11 cellular contexts compared by ENCODE assay signal in genomic region chr3:112378989-112379692, GRCh38. TPM values are rescaled to one million over a fixed set of nuclear protein-coding genes. Genes with fewer than 3 reads are reported as not detected.
DNase-seq lines count a peak whose midpoint lies in the region; ATAC-seq, FAIRE-seq and TF ChIP-seq lines count a peak whose summit lies in the region.
"Had no signal": no experiment of that assay in that cellular context is flagged by ENCODE, and none has a peak within 500 bp of the region (broad histone marks: within the 10 kb centered on the region; RNA-seq: fewer than 3 reads in every experiment).

No MANE protein-coding gene starts in this region.

- ATAC-seq in naive thymus-derived CD4-positive, alpha-beta T cell = peak; percentile 76
- no peak for ATAC-seq in HG03571 (IDR thresholded peaks at IDR 0.05; ENCODE audit: unreplicated experiment)
- ATAC-seq: activated CD8-positive, alpha-beta T cell treated with anti-CD3 and anti-CD28 coated beads, Interleukin-2, amount 10 ng/mL, durations not matched to agents 7 days and 5 days had no signal

- no peaks in the 10 kb centered on the region for H3K27me3 Mint-ChIP-seq in naive thymus-derived CD4-positive, alpha-beta T cell

- H3K9me2 ChIP-seq in OCI-LY7 (ENCODE audit: insufficient read depth, low read length) = no peaks in the 10 kb centered on the region

- H4K20me1 ChIP-seq in BLaER1 treated with 17β-estradiol and CSF1 and Interleukin-3, amounts not matched to agents 10 nM and 100 nM = no peaks in the 10 kb centered on the region
- no peaks in the 10 kb centered on the region for H4K20me1 ChIP-seq in OCI-LY7 (ENCODE audit: insufficient read depth, low read length)

- H3K4me2 ChIP-seq in BLaER1 treated with 17β-estradiol and CSF1 and Interleukin-3, amounts not matched to agents 10 nM and 100 nM = peak overlapping the region; percentile 28 to 62 (median 53); a peak in 21 of 22 replicates
- H3K4me2 ChIP-seq in OCI-LY7 (ENCODE audit: low read length) = no peak overlapping the region
- H3K4me2 ChIP-seq: PC-9 had no signal

- FAIRE-seq in bronchial epithelial cell (lab: Jason Lieb, UNC) (no peak), HTR-8/SVneo (lab: Jason Lieb, UNC) (no peak)
- FAIRE-seq: pancreas had no signal

- peaks cover 0 to 3% (median 0%) of the 10 kb centered on the region in 11 donors for H3K9me3 Mint-ChIP-seq in naive thymus-derived CD4-positive, alpha-beta T cell

- peaks cover 0 to 29% (median 15%) of the 10 kb centered on the region in 11 experiments; a peak in 14 of 22 replicates for H3K9me3 ChIP-seq in BLaER1 treated with 17β-estradiol and CSF1 and Interleukin-3, amounts not matched to agents 10 nM and 100 nM (replicated peaks in 1 of 11)
- no peaks in the 10 kb centered on the region for H3K9me3 ChIP-seq in naive thymus-derived CD4-positive, alpha-beta T cell (ENCODE audit: control insufficient read depth in 2 of 3, low read length in 3 of 3)
- H3K9me3 ChIP-seq in OCI-LY7 (ENCODE audit: low read length) = no peaks in the 10 kb centered on the region
- H3K9me3 ChIP-seq: pancreas had no signal

- H3K4me3 ChIP-seq in BLaER1 treated with 17β-estradiol and CSF1 and Interleukin-3, amounts not matched to agents 10 nM and 100 nM = no peak overlapping the region
- no peak overlapping the region for H3K4me3 ChIP-seq in bronchial epithelial cell (ENCODE audit: low read depth, low read length)
- no peak overlapping the region for H3K4me3 ChIP-seq in naive thymus-derived CD4-positive, alpha-beta T cell (ENCODE audit: low read length)
- no peak overlapping the region for H3K4me3 ChIP-seq in OCI-LY7 (ENCODE audit: low read depth, low read length, poor library complexity, severe bottlenecking)
- H3K4me3 ChIP-seq: pancreas, PC-9 had no signal

- H3K36me3 Mint-ChIP-seq in naive thymus-derived CD4-positive, alpha-beta T cell = peaks cover 0 to 9% (median 0%) of the 10 kb centered on the region in 5 donors

- POLR2A ChIA-PET in naive thymus-derived CD4-positive, alpha-beta T cell (lab: Charles Lee) = no interaction called here
- POLR2A ChIA-PET in OCI-LY7 (lab: Charles Lee) = no interaction called here

- H3K4me3 Mint-ChIP-seq in naive thymus-derived CD4-positive, alpha-beta T cell = no peak overlapping the region
- H3K4me3 Mint-ChIP-seq: activated CD8-positive, alpha-beta T cell treated with anti-CD3 and anti-CD28 coated beads, Interleukin-2, amount 10 ng/mL, durations not matched to agents 7 days and 5 days had no signal

- TF ChIP-seq CTCF in bronchial epithelial cell (IDR thresholded peaks at IDR 0.05; ENCODE audit: insufficient read depth, low read length, severe bottlenecking) = no peak
- TF ChIP-seq CTCF in OCI-LY7 (conservative IDR thresholded peaks at IDR 0.05; ENCODE audit: low read length) = no peak

- no peaks in the 10 kb centered on the region for H3K27me3 ChIP-seq in BLaER1 treated with 17β-estradiol and CSF1 and Interleukin-3, amounts not matched to agents 10 nM and 100 nM
- no peaks in the 10 kb centered on the region for H3K27me3 ChIP-seq in bronchial epithelial cell (ENCODE audit: control insufficient read depth, insufficient read depth, low read length)
- H3K27me3 ChIP-seq in naive thymus-derived CD4-positive, alpha-beta T cell (ENCODE audit: control insufficient read depth in 2 of 2, insufficient read depth in 2 of 2, low read length in 2 of 2) = no peaks in the 10 kb centered on the region
- H3K27me3 ChIP-seq: pancreas had no signal

- peak; percentile 94 for DNase-seq in MV-4-11 (lab: John Stamatoyannopoulos, UW)
- peak; percentile 99 for DNase-seq in bronchial epithelial cell (ENCODE audit: low read depth)
- DNase-seq in naive thymus-derived CD4-positive, alpha-beta T cell = no peak
- DNase-seq in HTR-8/SVneo (ENCODE audit: insufficient read length, low spot score) = no peak
- DNase-seq in cerebellum (ENCODE audit: low spot score) = no peak
- DNase-seq in OCI-LY7 (ENCODE audit: low spot score) = no peak
- DNase-seq: activated CD8-positive, alpha-beta T cell treated with anti-CD3 and anti-CD28 coated beads, Interleukin-2, amount 10 ng/mL, durations not matched to agents 7 days and 5 days; pancreas; PC-9 had no signal

- intact Hi-C loops in naive thymus-derived CD4-positive, alpha-beta T cell (cut with micrococcal nuclease) = no loop called here
- intact Hi-C loops in OCI-LY7 (cut with micrococcal nuclease; ENCODE audit: unreplicated experiment) = no loop called here

- peaks cover 9 to 20% (median 16%) of the 10 kb centered on the region in 7 donors for H3K4me1 Mint-ChIP-seq in naive thymus-derived CD4-positive, alpha-beta T cell

- H3K27ac Mint-ChIP-seq in naive thymus-derived CD4-positive, alpha-beta T cell = peak overlapping the region in 1 of 9 donors; percentile 2
- H3K27ac Mint-ChIP-seq: activated CD8-positive, alpha-beta T cell treated with anti-CD3 and anti-CD28 coated beads, Interleukin-2, amount 10 ng/mL, durations not matched to agents 7 days and 5 days had no signal

- BruUV-seq in OCI-LY7 (replicated peaks; lab: Mats Ljungman, UMichigan) = no TSS peak

- H3K36me3 ChIP-seq in BLaER1 treated with 17β-estradiol and CSF1 and Interleukin-3, amounts not matched to agents 10 nM and 100 nM = no peaks in the 10 kb centered on the region
- H3K36me3 ChIP-seq in bronchial epithelial cell (ENCODE audit: control insufficient read depth, insufficient read depth, low read length) (no peaks in the 10 kb centered on the region), OCI-LY7 (ENCODE audit: insufficient read depth, low read length) (no peaks in the 10 kb centered on the region)
- H3K36me3 ChIP-seq in naive thymus-derived CD4-positive, alpha-beta T cell (ENCODE audit: control insufficient read depth in 2 of 3, insufficient read depth in 3 of 3, low read length in 3 of 3) = no peaks in the 10 kb centered on the region
- H3K36me3 ChIP-seq: pancreas had no signal

- H3K79me2 ChIP-seq in OCI-LY7 (ENCODE audit: insufficient read depth, low read depth, low read length) = no peaks in the 10 kb centered on the region

- peaks cover 37 to 55% (median 46%) of the 10 kb centered on the region in 10 experiments for H3K4me1 ChIP-seq in BLaER1 treated with 17β-estradiol and CSF1 and Interleukin-3, amounts not matched to agents 10 nM and 100 nM
- no peaks in the 10 kb centered on the region for H3K4me1 ChIP-seq in naive thymus-derived CD4-positive, alpha-beta T cell (ENCODE audit: control insufficient read depth in 2 of 2, insufficient read depth in 2 of 2, low read length in 2 of 2)
- peaks cover under 1% of the 10 kb centered on the region for H3K4me1 ChIP-seq in OCI-LY7 (ENCODE audit: insufficient read depth, low read length, poor library complexity, severe bottlenecking)

- H3K9ac ChIP-seq in BLaER1 treated with 17β-estradiol and CSF1 and Interleukin-3, amounts not matched to agents 10 nM and 100 nM = peak overlapping the region in 3 of 11 experiments; percentile 4 to 43 (median 23); a peak in 3 of 22 replicates

- CTCF ChIA-PET in naive thymus-derived CD4-positive, alpha-beta T cell (lab: Charles Lee) = no interaction called here
- CTCF ChIA-PET in OCI-LY7 (lab: Charles Lee; ENCODE audit: unreplicated experiment) = no interaction called here

- H2AFZ ChIP-seq in OCI-LY7 (ENCODE audit: low read length) = no peak overlapping the region
- H2AFZ ChIP-seq: PC-9 had no signal

- H3K27ac ChIP-seq in BLaER1 treated with 17β-estradiol and CSF1 and Interleukin-3, amounts not matched to agents 10 nM and 100 nM = peak overlapping the region in 9 of 11 experiments; percentile 19 to 77 (median 52); a peak in 13 of 22 replicates
- no peak overlapping the region for H3K27ac ChIP-seq in naive thymus-derived CD4-positive, alpha-beta T cell (ENCODE audit: low read depth, low read length)
- no peak overlapping the region for H3K27ac ChIP-seq in OCI-LY7 (ENCODE audit: low read depth, low read length, poor library complexity, severe bottlenecking)
- H3K27ac ChIP-seq: pancreas, PC-9 had no signal

RNA-seq across cellular contexts. Expression of gene CD200, which starts 46.2 kb away (rescaled TPM):
- total RNA-seq in bronchial epithelial cell (0.13 and 0.53 TPM in 2 replicates), cerebellum (49.4 TPM), OCI-LY7 (2022) (0.18 TPM in 1 of 2 replicates, not detected in the other)
- 1 to 10 TPM; 2.5 to 9.1 (median 2.9) TPM for total RNA-seq in naive thymus-derived CD4-positive, alpha-beta T cell
- 1 to 10 TPM; 2.5 to 3.0 TPM for polyA plus RNA-seq in naive thymus-derived CD4-positive, alpha-beta T cell
- not detected in 2 replicates for total RNA-seq in OCI-LY7 (2014; rRNA removed; shearing (Covaris generic))

Comparison
In these comparisons a context has a peak if more than half of its experiments do, and no peak if none do; other contexts are left out.
1. H3K27ac ChIP-seq: peak in BLaER1 treated with 17β-estradiol and CSF1 and Interleukin-3, amounts not matched to agents 10 nM and 100 nM (9 of 11); none in naive thymus-derived CD4-positive, alpha-beta T cell (single experiment) and OCI-LY7 (single experiment).
2. DNase-seq: peak in MV-4-11 (single experiment) and bronchial epithelial cell (single experiment); none in naive thymus-derived CD4-positive, alpha-beta T cell (0 of 9), HTR-8/SVneo (single experiment), cerebellum (single experiment) and OCI-LY7 (single experiment).